Comparison of ENCODE assay signal across 8 cellular contexts in the genomic region with DNA sequence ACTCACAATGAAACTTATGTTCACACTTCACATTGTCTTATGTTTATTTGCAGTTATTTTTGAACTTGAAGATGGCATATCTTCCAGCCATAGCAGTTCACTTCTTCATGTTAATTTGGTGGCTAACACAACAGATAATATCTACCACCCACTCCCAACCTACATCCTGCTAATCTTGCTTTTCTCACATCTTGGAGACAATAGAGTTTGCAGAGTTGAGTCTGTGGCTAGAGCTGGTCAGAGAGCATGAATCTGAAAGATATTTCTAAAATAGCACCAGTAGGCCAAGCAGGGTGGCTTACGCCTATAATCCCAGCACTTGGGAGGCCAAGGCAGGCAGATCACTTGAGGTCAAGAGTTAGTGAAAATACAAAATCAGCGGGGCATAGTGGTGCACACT.
A peak's percentile ranks its signal among the peaks of the same experiment; 100 is the strongest.
DNase-seq lines count a peak whose midpoint lies in the region; ATAC-seq, FAIRE-seq and TF ChIP-seq lines count a peak whose summit lies in the region.
"Not testable (repeated sequence)": the region's sequence is repeated elsewhere in the genome, so short reads cannot be mapped to it uniquely, and the experiment has no call there.

No MANE protein-coding gene starts in this region.

- not testable (repeated sequence) for H4K20me1 ChIP-seq in GM23248 (ENCODE audit: insufficient read depth); GM12878 (ENCODE audit: control insufficient read depth, insufficient read depth); fibroblast of lung (ENCODE audit: control insufficient read depth, extremely low read depth, insufficient read depth, low read length)

- RAD21 ChIA-PET in GM12878 (lab: Charles Lee; ENCODE audit: unreplicated experiment), result not testable (repeated sequence)

- not testable (repeated sequence) for H3K36me3 Mint-ChIP-seq in activated B cell treated with CpG ODN at 0.5 μM for 24 hours (ENCODE audit: low read depth); activated T-cell treated with anti-CD3 and anti-CD28 coated beads, Interleukin-2, amount 50 U/mL, for 72 hours (ENCODE audit: insufficient read depth in 2 of 2); natural killer cell

- H3K9me2 ChIP-seq in GM23248 (ENCODE audit: insufficient read depth), result not testable (repeated sequence)

- H3K4me3 ChIP-seq in GM23248, result peak overlapping the region; percentile 75
- not testable (repeated sequence) for H3K4me3 ChIP-seq in GM12878; fibroblast of lung (replicated peaks in 1 of 4; ENCODE audit: control extremely low read depth in 1 of 4, insufficient read depth in 1 of 4, low read depth in 3 of 4, low read length in 4 of 4)

- H3K27me3 Mint-ChIP-seq in activated B cell treated with CpG ODN at 0.5 μM for 24 hours; activated T-cell treated with anti-CD3 and anti-CD28 coated beads, Interleukin-2, amount 50 U/mL, for 72 hours (ENCODE audit: low read depth); natural killer cell (ENCODE audit: low read depth in 2 of 2); stimulated activated naive CD8-positive, alpha-beta T cell treated with anti-CD3 and anti-CD28 coated beads, Interleukin-15, amount 100 ng/mL, for 72 hours: not testable (repeated sequence)

- POLR2A ChIA-PET in activated B cell treated with CpG ODN at 0.5 μM for 24 hours (lab: Charles Lee); GM12878 (lab: Charles Lee): not testable (repeated sequence)

- in situ Hi-C loops in GM23248 (cut with MboI); GM12878 (cut with MboI): not testable (repeated sequence)

- CTCF ChIA-PET in activated B cell treated with CpG ODN at 0.5 μM for 24 hours (lab: Charles Lee), result not testable (repeated sequence)
- CTCF ChIA-PET in GM12878 (lab: Yijun Ruan, JAX), result interaction anchor here (0.7 to 2.4 kb wide), 4 partner anchors 18 to 149 kb away, joined by 4 to 7 read pairs (median 4); no protein-coding TSS in a partner anchor

- not testable (repeated sequence) for H3K27me3 ChIP-seq in GM23248 (replicated peaks; ENCODE audit: insufficient read depth); GM12878 (replicated peaks in 1 of 2; ENCODE audit: control insufficient read depth in 2 of 2, insufficient read depth in 2 of 2, low read length in 1 of 2); fibroblast of lung (ENCODE audit: control insufficient read depth, insufficient read depth, low read length)

- H2AFZ ChIP-seq in GM23248, result peak overlapping the region; percentile 87
- H2AFZ ChIP-seq in GM12878 (ENCODE audit: control insufficient read depth, low read depth, low read length); fibroblast of lung (ENCODE audit: low read length): not testable (repeated sequence)

- SMC1A ChIA-PET in GM12878 (lab: Charles Lee; ENCODE audit: uncharacterized antibody, unreplicated experiment), result interaction anchor here (2.2 kb wide), 1 partner anchor 49 kb away, joined by 6 read pairs; no protein-coding TSS in a partner anchor

- H3K4me2 ChIP-seq in GM23248 (ENCODE audit: unreplicated experiment), result peak overlapping the region; percentile 91
- 0 out of 2 replicates have a peak overlapping the region, but pooled peaks have one; percentile 29 for H3K4me2 ChIP-seq in GM12878 (ENCODE audit: control insufficient read depth, insufficient read depth)
- peak overlapping the region; percentile 88 for H3K4me2 ChIP-seq in fibroblast of lung (ENCODE audit: extremely low read depth, insufficient read depth, low read length)

- H3K79me2 ChIP-seq in GM23248 (ENCODE audit: insufficient read depth); GM12878 (ENCODE audit: control insufficient read depth, insufficient read depth, low read length); fibroblast of lung (ENCODE audit: control insufficient read depth, insufficient read depth, low read length): not testable (repeated sequence)

- H3K27ac Mint-ChIP-seq in activated B cell treated with CpG ODN at 0.5 μM for 24 hours, result not testable (repeated sequence)
- H3K27ac Mint-ChIP-seq in activated T-cell treated with anti-CD3 and anti-CD28 coated beads, Interleukin-2, amount 50 U/mL, for 72 hours, result peak overlapping the region; percentile 77
- peak overlapping the region; percentile 81 to 85 for H3K27ac Mint-ChIP-seq in natural killer cell
- peak overlapping the region; percentile 19 to 89 for H3K27ac Mint-ChIP-seq in stimulated activated naive CD8-positive, alpha-beta T cell treated with anti-CD3 and anti-CD28 coated beads, Interleukin-15, amount 100 ng/mL, for 72 hours

- not testable (repeated sequence) for DNase-seq in GM23248; activated B cell treated with CpG ODN at 0.5 μM for 24 hours; GM12878 (ENCODE audit: low read depth, low spot score); fibroblast of lung (ENCODE audit: low read depth in 2 of 2)
- DNase-seq in OCI-M1 (lab: John Stamatoyannopoulos, UW), result peak; percentile 73
- peak in 1 of 2 donors; percentile 3 for DNase-seq in activated T-cell treated with anti-CD3 and anti-CD28 coated beads, Interleukin-2, amount 50 U/mL, for 72 hours
- DNase-seq in natural killer cell, result peak; percentile 23
- peak in 1 of 2 donors; percentile 5 for DNase-seq in stimulated activated naive CD8-positive, alpha-beta T cell treated with anti-CD3 and anti-CD28 coated beads, Interleukin-15, amount 100 ng/mL, for 72 hours

- 93 to 95% methylated on average over 2 of the region's 2 CpGs for WGBS in GM23248 (ENCODE audit: low coverage in 1 of 2, low lambda C conversion rate in 2 of 2, missing lambda C conversion rate in 2 of 2), 2 experiments
- WGBS in GM12878 (ENCODE audit: insufficient coverage, insufficient replicate concordance, low lambda C conversion rate, missing lambda C conversion rate), result 83% methylated on average over 2 of the region's 2 CpGs

- peak in 1 of 2 experiments; percentile 11; a peak in 1 of 4 replicates for TF ChIP-seq EP300 in GM12878 (IDR thresholded peaks at IDR 0.05; ENCODE audit: borderline replicate concordance in 1 of 2, control insufficient read depth in 1 of 2, low read depth in 2 of 2, low read length in 2 of 2)

- H3K9me3 Mint-ChIP-seq in activated B cell treated with CpG ODN at 0.5 μM for 24 hours; activated T-cell treated with anti-CD3 and anti-CD28 coated beads, Interleukin-2, amount 50 U/mL, for 72 hours; natural killer cell; stimulated activated naive CD8-positive, alpha-beta T cell treated with anti-CD3 and anti-CD28 coated beads, Interleukin-15, amount 100 ng/mL, for 72 hours: not testable (repeated sequence)

- TF ChIP-seq RAD21 in GM12878 (IDR thresholded peaks at IDR 0.05; ENCODE audit: insufficient read depth, low read depth, low read length), result not testable (repeated sequence)

- peak overlapping the region; percentile 67 for H3K4me3 Mint-ChIP-seq in activated B cell treated with CpG ODN at 0.5 μM for 24 hours
- peak overlapping the region; percentile 46 to 86 for H3K4me3 Mint-ChIP-seq in activated T-cell treated with anti-CD3 and anti-CD28 coated beads, Interleukin-2, amount 50 U/mL, for 72 hours
- peak overlapping the region; percentile 86 for H3K4me3 Mint-ChIP-seq in natural killer cell
- peak overlapping the region; percentile 63 to 73 for H3K4me3 Mint-ChIP-seq in stimulated activated naive CD8-positive, alpha-beta T cell treated with anti-CD3 and anti-CD28 coated beads, Interleukin-15, amount 100 ng/mL, for 72 hours

- peak; percentile 57 for FAIRE-seq in GM12878 (lab: Jason Lieb, UNC)

- intact Hi-C loops in activated B cell treated with CpG ODN at 0.5 μM for 24 hours (cut with micrococcal nuclease); GM12878 (cut with micrococcal nuclease; ENCODE audit: unreplicated experiment): not testable (repeated sequence)
- intact Hi-C loops in natural killer cell (cut with micrococcal nuclease), result loop anchor here (2.0 kb wide), 1 partner anchor 51 kb away; no protein-coding TSS in a partner anchor

- ATAC-seq in activated B cell treated with CpG ODN at 0.5 μM for 24 hours (ENCODE audit: low read depth), result not testable (repeated sequence)
- peak; percentile 80 to 83 for ATAC-seq in activated T-cell treated with anti-CD3 and anti-CD28 coated beads, Interleukin-2, amount 50 U/mL, for 72 hours (replicated peaks in 1 of 2)
- peak; percentile 80 for ATAC-seq in GM12878
- peak; percentile 83 to 96 (median 91) for ATAC-seq in natural killer cell
- ATAC-seq in stimulated activated naive CD8-positive, alpha-beta T cell treated with anti-CD3 and anti-CD28 coated beads, Interleukin-15, amount 100 ng/mL, for 72 hours, result peak; percentile 89

- not testable (repeated sequence) for H3K36me3 ChIP-seq in GM23248 (ENCODE audit: low read depth); GM12878 (ENCODE audit: control insufficient read depth in 2 of 2, insufficient read depth in 2 of 2, low read length in 1 of 2); fibroblast of lung (ENCODE audit: control insufficient read depth, insufficient read depth, low read length)

- H3K9me3 ChIP-seq in GM23248 (ENCODE audit: low read depth); GM12878 (replicated peaks; ENCODE audit: control insufficient read depth, insufficient read depth, low read length); fibroblast of lung (ENCODE audit: control insufficient read depth, insufficient read depth, low read depth, low read length): not testable (repeated sequence)

- H3K9ac ChIP-seq in GM23248, result peak overlapping the region; percentile 66
- not testable (repeated sequence) for H3K9ac ChIP-seq in GM12878 (ENCODE audit: control insufficient read depth, insufficient read depth, low read length); fibroblast of lung (ENCODE audit: insufficient read depth, low read length)

- H3K4me1 ChIP-seq in GM23248 (ENCODE audit: insufficient read depth), result peaks cover 16% of the 10 kb centered on the region
- H3K4me1 ChIP-seq in GM12878 (ENCODE audit: control insufficient read depth, insufficient read depth, low read length); fibroblast of lung (ENCODE audit: control insufficient read depth, extremely low read depth, insufficient read depth, low read length): not testable (repeated sequence)

- BruUV-seq in GM12878 (replicated peaks; lab: Mats Ljungman, UMichigan), result not testable (repeated sequence)

- TF ChIP-seq CTCF in activated B cell treated with CpG ODN at 0.5 μM for 24 hours (IDR thresholded peaks at IDR 0.05); GM12878 (IDR thresholded peaks at IDR 0.05 in 2 of 3, conservative IDR thresholded peaks at IDR 0.05 in 1 of 3; ENCODE audit: control insufficient read depth in 2 of 3, extremely low read depth in 1 of 3, insufficient read depth in 1 of 3, low read depth in 3 of 3, low read length in 3 of 3); fibroblast of lung (conservative IDR thresholded peaks at IDR 0.05 in 1 of 2, IDR thresholded peaks at IDR 0.05 in 1 of 2; ENCODE audit: low read depth in 1 of 2, low read length in 2 of 2); natural killer cell (IDR thresholded peaks at IDR 0.05): not testable (repeated sequence)

- H3F3A ChIP-seq in GM23248 (ENCODE audit: insufficient read depth), result peaks cover 17% of the 10 kb centered on the region

- peaks cover 12% of the 10 kb centered on the region for H3K4me1 Mint-ChIP-seq in activated B cell treated with CpG ODN at 0.5 μM for 24 hours
- H3K4me1 Mint-ChIP-seq in activated T-cell treated with anti-CD3 and anti-CD28 coated beads, Interleukin-2, amount 50 U/mL, for 72 hours (ENCODE audit: low read depth), result peaks cover 33% of the 10 kb centered on the region
- H3K4me1 Mint-ChIP-seq in natural killer cell, result peaks cover 53 to 57% of the 10 kb centered on the region in 2 donors
- peaks cover 27% of the 10 kb centered on the region for H3K4me1 Mint-ChIP-seq in stimulated activated naive CD8-positive, alpha-beta T cell treated with anti-CD3 and anti-CD28 coated beads, Interleukin-15, amount 100 ng/mL, for 72 hours

- TF ChIP-seq POLR2A in GM12878 (IDR thresholded peaks at IDR 0.05; ENCODE audit: low read depth, low read length), result not testable (repeated sequence)

- 0 out of 2 replicates have a peak overlapping the region, but pooled peaks have one; percentile 51 for H3K27ac ChIP-seq in GM23248
- not testable (repeated sequence) for H3K27ac ChIP-seq in GM12878 (ENCODE audit: control insufficient read depth, insufficient read depth); fibroblast of lung (ENCODE audit: insufficient read depth, low read length)

Comparison
In these comparisons a context has a peak if more than half of its experiments do, and no peak if none do; other contexts are left out.
1. H3K4me2 ChIP-seq: peak in every context shown above with its lines; median percentile 91 in GM23248; 88 in fibroblast of lung; 29 in GM12878.